In genomic region chr5:136731241-136731885, GRCh38 we compare ENCODE assay signal across 23 cellular contexts.
DNase-seq lines count a peak whose midpoint lies in the region; ATAC-seq, FAIRE-seq and TF ChIP-seq lines count a peak whose summit lies in the region.
"Had no signal": no experiment of that assay in that cellular context is flagged by ENCODE, and none has a peak within 500 bp of the region (broad histone marks: within the 10 kb centered on the region; RNA-seq: fewer than 3 reads in every experiment).

No MANE protein-coding gene starts in this region.

- TF ChIP-seq EP300 in A549 (IDR thresholded peaks at IDR 0.05), result no peak

- CTCF ChIA-PET in A549 (lab: Yijun Ruan, JAX), result interaction anchor here (1.4 kb wide), 1 partner anchor 39 kb away, joined by 3 read pairs; no protein-coding TSS in a partner anchor

- no peaks in the 10 kb centered on the region for H3K9me3 ChIP-seq in A549
- H3K9me3 ChIP-seq: SJCRH30 had no signal

- TF ChIP-seq RAD21 in A549 (conservative IDR thresholded peaks at IDR 0.05 in 1 of 2, IDR thresholded peaks at IDR 0.05 in 1 of 2), result no peak

- peaks cover 23% of the 10 kb centered on the region; the same call in 2 of the 3 replicates for H3K4me1 ChIP-seq in A549
- H3K4me1 ChIP-seq: SJCRH30 had no signal

- 49% methylated on average over 3 of the region's 3 CpGs for WGBS in A549 (ENCODE audit: missing lambda C conversion rate)

- FAIRE-seq in A549 (lab: Jason Lieb, UNC) (no peak), frontal cortex (lab: Jason Lieb, UNC) (no peak)
- FAIRE-seq: D721Med had no signal

- H3K27ac ChIP-seq in A549 (peak overlapping the region in 1 of 2 experiments; percentile 68; a peak in 4 of 6 replicates), caudate nucleus (ENCODE audit: low read depth, low read length) (peak overlapping the region; percentile 82)
- H3K27ac ChIP-seq: C4-2B, SJCRH30 had no signal

- POLR2A ChIA-PET in A549 (lab: Yijun Ruan, JAX), result no interaction called here

- ATAC-seq in A549, result peak in 1 of 2 experiments; percentile 46; a peak in 1 of 6 replicates
- ATAC-seq in HG03565 (IDR thresholded peaks at IDR 0.05; ENCODE audit: unreplicated experiment), result no peak
- ATAC-seq: esophagus mucosa, left colon, WTC11 had no signal

- no peaks in the 10 kb centered on the region for H3K9me3 Mint-ChIP-seq in nephron

- no peak for TF ChIP-seq POLR2A in A549 (IDR thresholded peaks at IDR 0.05; ENCODE audit: low read length)

- H3K27ac Mint-ChIP-seq in nephron, result peak overlapping the region; percentile 10 to 87 (median 29)
- H3K27ac Mint-ChIP-seq: activated CD4-positive, alpha-beta memory T cell treated with anti-CD3 and anti-CD28 coated beads, Interleukin-2, amount 10 ng/mL, durations not matched to agents 7 days and 5 days; WTC11 had no signal

- H3K4me3 Mint-ChIP-seq in nephron, result no peak overlapping the region
- H3K4me3 Mint-ChIP-seq: activated CD4-positive, alpha-beta memory T cell treated with anti-CD3 and anti-CD28 coated beads, Interleukin-2, amount 10 ng/mL, durations not matched to agents 7 days and 5 days; neural crest cell; WTC11 had no signal

- no peak for TF ChIP-seq CTCF in A549 (IDR thresholded peaks at IDR 0.05)
- TF ChIP-seq CTCF in nephron (IDR thresholded peaks at IDR 0.05; ENCODE audit: unreplicated experiment in 3 of 3), result no peak

- 0 out of 3 replicates have a peak overlapping the region, but pooled peaks have one; percentile 17 for H3K4me2 ChIP-seq in A549

- H3K4me3 ChIP-seq in A549, result no peak overlapping the region
- H3K4me3 ChIP-seq: SJCRH30 had no signal

- H3K36me3 Mint-ChIP-seq in nephron (ENCODE audit: low read depth), result no peaks in the 10 kb centered on the region

- H3K27me3 Mint-ChIP-seq in nephron (ENCODE audit: low read depth), result peaks cover 4% of the 10 kb centered on the region
- H3K27me3 Mint-ChIP-seq: activated CD4-positive, alpha-beta memory T cell treated with anti-CD3 and anti-CD28 coated beads, Interleukin-2, amount 10 ng/mL, durations not matched to agents 7 days and 5 days had no signal

- peaks cover 36% of the 10 kb centered on the region for H3K4me1 Mint-ChIP-seq in nephron
- H3K4me1 Mint-ChIP-seq: activated CD4-positive, alpha-beta memory T cell treated with anti-CD3 and anti-CD28 coated beads, Interleukin-2, amount 10 ng/mL, durations not matched to agents 7 days and 5 days; neural crest cell had no signal

- DNase-seq in A549 (ENCODE audit: low read depth in 1 of 2, low spot score in 1 of 2) (peak in 1 of 2 experiments; percentile 7), M059J (ENCODE audit: low read depth) (peak; percentile 72), caudate nucleus (lab: John Stamatoyannopoulos, UW) (peak in 5 of 61 donors; percentile 3 to 39 (median 14)), frontal cortex (ENCODE audit: low spot score in 2 of 2) (no peak), NCI-H226 (no peak), SK-N-DZ (ENCODE audit: low spot score) (no peak)
- DNase-seq: activated CD4-positive, alpha-beta memory T cell treated with anti-CD3 and anti-CD28 coated beads, Interleukin-2, amount 10 ng/mL, durations not matched to agents 7 days and 5 days; activated naive CD4-positive, alpha-beta T cell; effector CD8-positive, alpha-beta T cell; left colon; NCI-H146; NCI-H2171; NCI-H774; OCI-M1; SJCRH30; stimulated activated CD4-positive, alpha-beta T cell treated with anti-CD3 and anti-CD28 coated beads, Interleukin-15, amount 100 ng/mL, for 24 hours had no signal

TF ChIP-seq in A549, 52 proteins besides CTCF, POLR2A, EP300 and RAD21:
- TF ChIP-seq CBX2 (IDR thresholded peaks at IDR 0.05; ENCODE audit: borderline replicate concordance, low read depth) (no peak), GATA3 (IDR thresholded peaks at IDR 0.05; ENCODE audit: borderline replicate concordance) (no peak), CHD2 (IDR thresholded peaks at IDR 0.05; ENCODE audit: low read length, partially characterized antibody) (no peak), HOXA7 (CRISPR knock-in tag; IDR thresholded peaks at IDR 0.05) (no peak), HEYL (CRISPR knock-in tag; IDR thresholded peaks at IDR 0.05) (no peak), RNF2 (IDR thresholded peaks at IDR 0.05; ENCODE audit: borderline replicate concordance, low read depth) (no peak), E2F6 (IDR thresholded peaks at IDR 0.05; ENCODE audit: borderline replicate concordance, low read depth) (no peak), HOXB13 (CRISPR knock-in tag; IDR thresholded peaks at IDR 0.05; ENCODE audit: low read depth) (no peak), MAFK (IDR thresholded peaks at IDR 0.05; ENCODE audit: partially characterized antibody) (no peak), ZSCAN20 (CRISPR knock-in tag; IDR thresholded peaks at IDR 0.05) (no peak), BHLHE40 (IDR thresholded peaks at IDR 0.05; ENCODE audit: low read depth, low read length) (no peak), MAX (IDR thresholded peaks at IDR 0.05) (no peak), SMC3 (IDR thresholded peaks at IDR 0.05) (no peak), CEBPB (IDR thresholded peaks at IDR 0.05) (no peak), EHMT2 (IDR thresholded peaks at IDR 0.05; ENCODE audit: low read depth) (no peak)
